2 cellular contexts compared by ENCODE assay signal in the genomic region with DNA sequence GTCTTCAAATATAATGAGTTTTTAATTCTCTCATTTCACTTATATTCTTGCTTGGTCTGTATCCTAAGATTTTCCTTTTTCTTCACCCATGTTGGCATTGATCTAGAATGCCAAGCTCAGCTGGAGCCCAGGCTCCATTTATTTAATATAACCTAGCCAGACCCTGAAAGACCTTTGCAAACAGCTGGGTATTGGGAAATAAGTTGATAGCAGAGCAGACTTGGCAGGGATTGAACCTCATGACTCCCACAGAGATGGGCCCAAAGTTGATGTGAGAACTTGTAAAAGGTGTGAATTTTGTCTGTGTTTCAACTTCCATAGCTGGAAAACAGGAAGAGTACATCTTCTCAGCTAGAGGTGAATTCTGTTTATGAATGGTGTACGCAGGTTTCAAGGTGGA.
TF ChIP-seq lines count a peak whose summit lies in the region.

No MANE protein-coding gene starts in this region.

TF ChIP-seq in liver, 16 proteins besides CTCF, POLR2A, EP300 and RAD21:
- TF ChIP-seq HNF4A (conservative IDR thresholded peaks at IDR 0.05): peak in 1 of 2 donors; percentile 26
- TF ChIP-seq RXRA (IDR thresholded peaks at IDR 0.05): peak; percentile 52 to 53
- peak; percentile 18 for TF ChIP-seq YY1 (IDR thresholded peaks at IDR 0.05)
- no peak for TF ChIP-seq TAF1 (conservative IDR thresholded peaks at IDR 0.05)
- TF ChIP-seq HNF4G (IDR thresholded peaks at IDR 0.05): peak; percentile 9

TF ChIP-seq in HepG2, 621 proteins besides CTCF, POLR2A, EP300 and RAD21:
- no peak for TF ChIP-seq BRF2 (CRISPR knock-in tag; IDR thresholded peaks at IDR 0.05)
- no peak for TF ChIP-seq HOXA5 (CRISPR knock-in tag; IDR thresholded peaks at IDR 0.05)
- TF ChIP-seq KMT2A (CRISPR knock-in tag; IDR thresholded peaks at IDR 0.05): no peak
- no peak for TF ChIP-seq HOXD1 (CRISPR knock-in tag; IDR thresholded peaks at IDR 0.05)
TF ChIP-seq in HepG2: peak in this region for 0.
